1 cellular context compared by ENCODE assay signal in the genomic region with DNA sequence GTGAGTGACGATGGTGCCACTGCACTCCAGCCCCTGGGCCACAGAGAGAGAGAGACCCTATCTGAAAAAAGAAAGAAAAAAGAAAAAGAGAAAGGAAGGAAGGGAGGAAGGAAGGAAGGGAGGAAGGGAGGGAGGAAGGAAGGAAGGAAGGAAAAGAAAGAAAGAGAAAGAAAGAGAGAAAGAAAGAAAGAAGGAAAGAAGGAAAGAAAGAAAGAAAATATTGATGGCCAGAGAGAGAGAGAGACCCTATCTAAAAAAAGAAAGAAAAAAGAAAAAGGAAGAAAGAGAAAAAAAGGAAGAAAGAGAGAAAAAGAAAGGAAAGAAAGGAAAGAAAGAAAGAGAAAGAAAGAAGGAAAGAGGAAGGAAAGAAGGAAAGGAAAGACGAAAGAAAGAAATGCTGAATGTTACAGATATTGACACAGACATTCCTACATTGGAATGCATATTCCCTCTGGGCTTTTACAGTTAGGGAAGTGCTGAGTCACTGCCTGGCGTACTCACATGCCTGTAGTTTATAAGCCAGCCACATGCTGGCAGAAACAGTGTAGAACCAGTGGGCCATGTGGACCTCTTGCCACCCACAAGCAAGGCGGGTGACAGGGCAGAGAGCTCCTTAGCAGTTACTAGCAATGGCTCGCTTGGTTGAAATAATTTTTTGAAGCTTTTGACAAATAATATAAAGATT.
TF ChIP-seq lines count a peak whose summit lies in the region.

No MANE protein-coding gene starts in this region.

TF ChIP-seq in SK-N-SH, 30 proteins besides CTCF, POLR2A, EP300 and RAD21 (continued from another document):
- TF ChIP-seq, protein P1, sequence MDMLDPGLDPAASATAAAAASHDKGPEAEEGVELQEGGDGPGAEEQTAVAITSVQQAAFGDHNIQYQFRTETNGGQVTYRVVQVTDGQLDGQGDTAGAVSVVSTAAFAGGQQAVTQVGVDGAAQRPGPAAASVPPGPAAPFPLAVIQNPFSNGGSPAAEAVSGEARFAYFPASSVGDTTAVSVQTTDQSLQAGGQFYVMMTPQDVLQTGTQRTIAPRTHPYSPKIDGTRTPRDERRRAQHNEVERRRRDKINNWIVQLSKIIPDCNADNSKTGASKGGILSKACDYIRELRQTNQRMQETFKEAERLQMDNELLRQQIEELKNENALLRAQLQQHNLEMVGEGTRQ (IDR thresholded peaks at IDR 0.05; ENCODE audit: borderline replicate concordance, low read depth, low read length): no peak
- no peak for TF ChIP-seq RXRA (IDR thresholded peaks at IDR 0.05; ENCODE audit: borderline replicate concordance, low read depth)
- no peak for TF ChIP-seq ELF1 (IDR thresholded peaks at IDR 0.05)
- TF ChIP-seq FOSL2 (IDR thresholded peaks at IDR 0.05; ENCODE audit: borderline replicate concordance, low read depth): peak; percentile 64; the same call in 1 of the 2 replicates
- TF ChIP-seq MEF2A (IDR thresholded peaks at IDR 0.05; ENCODE audit: borderline replicate concordance, low read depth): no peak
- no peak for TF ChIP-seq TAF1 (IDR thresholded peaks at IDR 0.05; ENCODE audit: borderline replicate concordance, low read depth, low read length)
- TF ChIP-seq SMC3 (IDR thresholded peaks at IDR 0.05; ENCODE audit: low read depth, low read length): no peak
- TF ChIP-seq CHD2 (IDR thresholded peaks at IDR 0.05; ENCODE audit: low read length, partially characterized antibody): no peak
- TF ChIP-seq GABPA (IDR thresholded peaks at IDR 0.05; ENCODE audit: low read depth): no peak
- TF ChIP-seq GATA2 (CRISPR knock-in tag; IDR thresholded peaks at IDR 0.05): no peak
- peak; percentile 56 for TF ChIP-seq TCF12 (IDR thresholded peaks at IDR 0.05)
- no peak for TF ChIP-seq IRF3 (IDR thresholded peaks at IDR 0.05; ENCODE audit: low read depth, low read length)
- TF ChIP-seq POLR2AphosphoS5 (IDR thresholded peaks at IDR 0.05; ENCODE audit: low read depth, low read length): no peak
- no peak for TF ChIP-seq FOXJ3 (CRISPR knock-in tag; IDR thresholded peaks at IDR 0.05)
- no peak for TF ChIP-seq RCOR1 (IDR thresholded peaks at IDR 0.05; ENCODE audit: low read length)
- no peak for TF ChIP-seq RFX5 (IDR thresholded peaks at IDR 0.05; ENCODE audit: low read length)
- TF ChIP-seq, protein P2, sequence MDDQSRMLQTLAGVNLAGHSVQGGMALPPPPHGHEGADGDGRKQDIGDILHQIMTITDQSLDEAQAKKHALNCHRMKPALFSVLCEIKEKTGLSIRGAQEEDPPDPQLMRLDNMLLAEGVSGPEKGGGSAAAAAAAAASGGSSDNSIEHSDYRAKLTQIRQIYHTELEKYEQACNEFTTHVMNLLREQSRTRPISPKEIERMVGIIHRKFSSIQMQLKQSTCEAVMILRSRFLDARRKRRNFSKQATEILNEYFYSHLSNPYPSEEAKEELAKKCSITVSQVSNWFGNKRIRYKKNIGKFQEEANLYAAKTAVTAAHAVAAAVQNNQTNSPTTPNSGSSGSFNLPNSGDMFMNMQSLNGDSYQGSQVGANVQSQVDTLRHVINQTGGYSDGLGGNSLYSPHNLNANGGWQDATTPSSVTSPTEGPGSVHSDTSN (IDR thresholded peaks at IDR 0.05): peak; percentile 30; the same call in 1 of the 2 replicates
- no peak for TF ChIP-seq EZH2phosphoT487 (IDR thresholded peaks at IDR 0.05; ENCODE audit: borderline replicate concordance, low read depth)
- TF ChIP-seq SIN3A (IDR thresholded peaks at IDR 0.05; ENCODE audit: borderline replicate concordance, low read depth, low read length): 0 out of 2 replicates have a peak, but pooled peaks have one; percentile 17
- TF ChIP-seq FOXM1 (IDR thresholded peaks at IDR 0.05; ENCODE audit: low read depth): no peak
- no peak for TF ChIP-seq YY1 (IDR thresholded peaks at IDR 0.05; ENCODE audit: low read depth)
- TF ChIP-seq, protein P3, sequence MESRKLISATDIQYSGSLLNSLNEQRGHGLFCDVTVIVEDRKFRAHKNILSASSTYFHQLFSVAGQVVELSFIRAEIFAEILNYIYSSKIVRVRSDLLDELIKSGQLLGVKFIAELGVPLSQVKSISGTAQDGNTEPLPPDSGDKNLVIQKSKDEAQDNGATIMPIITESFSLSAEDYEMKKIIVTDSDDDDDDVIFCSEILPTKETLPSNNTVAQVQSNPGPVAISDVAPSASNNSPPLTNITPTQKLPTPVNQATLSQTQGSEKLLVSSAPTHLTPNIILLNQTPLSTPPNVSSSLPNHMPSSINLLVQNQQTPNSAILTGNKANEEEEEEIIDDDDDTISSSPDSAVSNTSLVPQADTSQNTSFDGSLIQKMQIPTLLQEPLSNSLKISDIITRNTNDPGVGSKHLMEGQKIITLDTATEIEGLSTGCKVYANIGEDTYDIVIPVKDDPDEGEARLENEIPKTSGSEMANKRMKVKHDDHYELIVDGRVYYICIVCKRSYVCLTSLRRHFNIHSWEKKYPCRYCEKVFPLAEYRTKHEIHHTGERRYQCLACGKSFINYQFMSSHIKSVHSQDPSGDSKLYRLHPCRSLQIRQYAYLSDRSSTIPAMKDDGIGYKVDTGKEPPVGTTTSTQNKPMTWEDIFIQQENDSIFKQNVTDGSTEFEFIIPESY (IDR thresholded peaks at IDR 0.05; ENCODE audit: borderline replicate concordance, low read depth): no peak
- no peak for TF ChIP-seq NFIC (IDR thresholded peaks at IDR 0.05; ENCODE audit: borderline replicate concordance)
- peak; percentile 33 for TF ChIP-seq JUND (IDR thresholded peaks at IDR 0.05)
- TF ChIP-seq, protein P4, sequence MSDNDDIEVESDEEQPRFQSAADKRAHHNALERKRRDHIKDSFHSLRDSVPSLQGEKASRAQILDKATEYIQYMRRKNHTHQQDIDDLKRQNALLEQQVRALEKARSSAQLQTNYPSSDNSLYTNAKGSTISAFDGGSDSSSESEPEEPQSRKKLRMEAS (IDR thresholded peaks at IDR 0.05; ENCODE audit: low read depth): peak; percentile 95
- no peak for TF ChIP-seq MXI1 (IDR thresholded peaks at IDR 0.05; ENCODE audit: low read depth, low read length)
